1 cellular context compared by ENCODE assay signal in the genomic region with DNA sequence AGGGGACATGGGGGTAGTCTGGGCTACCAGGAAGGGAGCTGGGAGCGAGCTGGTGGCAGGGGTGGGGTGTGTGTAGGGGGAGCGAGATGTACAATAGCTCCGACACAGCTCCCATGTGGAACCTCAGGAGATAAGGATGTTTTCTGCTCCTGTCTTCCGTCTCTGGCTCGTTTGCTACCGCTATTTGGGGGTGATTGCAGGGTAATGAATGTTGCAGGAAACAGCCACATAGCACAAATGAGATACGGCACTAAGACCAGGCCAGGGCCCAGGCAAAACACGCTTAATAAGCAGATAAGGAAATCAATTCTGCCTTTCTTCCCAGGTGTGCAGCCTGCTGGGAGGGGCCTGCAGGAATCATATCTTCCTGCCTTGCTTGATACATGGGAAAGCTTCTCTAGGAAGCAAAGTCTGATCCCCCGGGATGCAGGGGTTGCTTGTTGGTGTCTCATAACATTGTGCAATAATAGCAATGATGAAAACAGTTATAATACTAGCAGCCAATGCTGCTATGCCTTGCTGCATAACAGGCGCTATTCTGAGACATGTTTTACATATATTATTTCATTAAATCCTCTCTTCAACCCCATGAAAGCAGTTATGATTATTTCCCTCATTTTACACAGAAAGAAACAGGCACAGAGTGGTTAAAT.
TF ChIP-seq lines count a peak whose summit lies in the region.

No MANE protein-coding gene starts in this region.

TF ChIP-seq in HepG2, 621 proteins besides CTCF, POLR2A, EP300 and RAD21 (continued from another document):
- TF ChIP-seq, protein P1, sequence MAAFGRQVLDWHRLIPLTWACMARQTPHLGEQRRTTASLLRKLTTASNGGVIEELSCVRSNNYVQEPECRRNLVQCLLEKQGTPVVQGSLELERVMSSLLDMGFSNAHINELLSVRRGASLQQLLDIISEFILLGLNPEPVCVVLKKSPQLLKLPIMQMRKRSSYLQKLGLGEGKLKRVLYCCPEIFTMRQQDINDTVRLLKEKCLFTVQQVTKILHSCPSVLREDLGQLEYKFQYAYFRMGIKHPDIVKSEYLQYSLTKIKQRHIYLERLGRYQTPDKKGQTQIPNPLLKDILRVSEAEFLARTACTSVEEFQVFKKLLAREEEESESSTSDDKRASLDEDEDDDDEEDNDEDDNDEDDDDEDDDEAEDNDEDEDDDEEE (CRISPR knock-in tag; IDR thresholded peaks at IDR 0.05), result no peak
- no peak for TF ChIP-seq ZNF780A (CRISPR knock-in tag; IDR thresholded peaks at IDR 0.05)
